Comparison of ENCODE assay signal across 2 cellular contexts in the genomic region with DNA sequence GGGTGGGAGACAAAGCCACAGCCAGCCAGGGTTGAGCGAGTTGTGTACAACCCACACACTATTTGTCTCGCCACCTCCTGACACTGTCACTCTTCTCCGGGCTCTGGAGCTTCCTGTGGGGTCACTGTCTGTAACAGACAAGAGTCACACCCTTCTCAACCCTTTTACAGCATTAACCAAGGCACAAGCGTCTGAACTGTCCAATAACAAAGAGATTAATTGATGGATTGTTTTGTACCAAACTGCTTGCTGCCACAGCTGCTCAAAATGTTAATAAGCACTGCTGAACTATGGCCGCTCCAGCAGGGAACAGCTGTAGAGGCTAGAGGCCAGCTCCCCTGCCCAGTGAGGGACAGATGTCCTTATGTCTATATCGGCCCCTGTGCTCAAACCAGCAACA.
TF ChIP-seq lines count a peak whose summit lies in the region.

No MANE protein-coding gene starts in this region.

TF ChIP-seq in SK-N-SH, 30 proteins besides CTCF, POLR2A, EP300 and RAD21 (continued from another document):
- TF ChIP-seq, protein P1, sequence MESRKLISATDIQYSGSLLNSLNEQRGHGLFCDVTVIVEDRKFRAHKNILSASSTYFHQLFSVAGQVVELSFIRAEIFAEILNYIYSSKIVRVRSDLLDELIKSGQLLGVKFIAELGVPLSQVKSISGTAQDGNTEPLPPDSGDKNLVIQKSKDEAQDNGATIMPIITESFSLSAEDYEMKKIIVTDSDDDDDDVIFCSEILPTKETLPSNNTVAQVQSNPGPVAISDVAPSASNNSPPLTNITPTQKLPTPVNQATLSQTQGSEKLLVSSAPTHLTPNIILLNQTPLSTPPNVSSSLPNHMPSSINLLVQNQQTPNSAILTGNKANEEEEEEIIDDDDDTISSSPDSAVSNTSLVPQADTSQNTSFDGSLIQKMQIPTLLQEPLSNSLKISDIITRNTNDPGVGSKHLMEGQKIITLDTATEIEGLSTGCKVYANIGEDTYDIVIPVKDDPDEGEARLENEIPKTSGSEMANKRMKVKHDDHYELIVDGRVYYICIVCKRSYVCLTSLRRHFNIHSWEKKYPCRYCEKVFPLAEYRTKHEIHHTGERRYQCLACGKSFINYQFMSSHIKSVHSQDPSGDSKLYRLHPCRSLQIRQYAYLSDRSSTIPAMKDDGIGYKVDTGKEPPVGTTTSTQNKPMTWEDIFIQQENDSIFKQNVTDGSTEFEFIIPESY (IDR thresholded peaks at IDR 0.05; ENCODE audit: borderline replicate concordance, low read depth), result no peak
- TF ChIP-seq TCF12 (IDR thresholded peaks at IDR 0.05) (no peak), MXI1 (IDR thresholded peaks at IDR 0.05; ENCODE audit: low read depth, low read length) (no peak), FOXM1 (IDR thresholded peaks at IDR 0.05; ENCODE audit: low read depth) (no peak)
- TF ChIP-seq, protein P2, sequence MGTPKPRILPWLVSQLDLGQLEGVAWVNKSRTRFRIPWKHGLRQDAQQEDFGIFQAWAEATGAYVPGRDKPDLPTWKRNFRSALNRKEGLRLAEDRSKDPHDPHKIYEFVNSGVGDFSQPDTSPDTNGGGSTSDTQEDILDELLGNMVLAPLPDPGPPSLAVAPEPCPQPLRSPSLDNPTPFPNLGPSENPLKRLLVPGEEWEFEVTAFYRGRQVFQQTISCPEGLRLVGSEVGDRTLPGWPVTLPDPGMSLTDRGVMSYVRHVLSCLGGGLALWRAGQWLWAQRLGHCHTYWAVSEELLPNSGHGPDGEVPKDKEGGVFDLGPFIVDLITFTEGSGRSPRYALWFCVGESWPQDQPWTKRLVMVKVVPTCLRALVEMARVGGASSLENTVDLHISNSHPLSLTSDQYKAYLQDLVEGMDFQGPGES (IDR thresholded peaks at IDR 0.05; ENCODE audit: low read depth, low read length), result no peak
- TF ChIP-seq, protein P3, sequence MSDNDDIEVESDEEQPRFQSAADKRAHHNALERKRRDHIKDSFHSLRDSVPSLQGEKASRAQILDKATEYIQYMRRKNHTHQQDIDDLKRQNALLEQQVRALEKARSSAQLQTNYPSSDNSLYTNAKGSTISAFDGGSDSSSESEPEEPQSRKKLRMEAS (IDR thresholded peaks at IDR 0.05; ENCODE audit: low read depth), result no peak

TF ChIP-seq in SK-N-SH treated with all-trans-retinoic acid at 6 μM for 48 hours, 23 proteins besides CTCF, POLR2A, EP300 and RAD21 (continued from another document):
- no peak for TF ChIP-seq PPARA (CRISPR knock-in tag; IDR thresholded peaks at IDR 0.05; ENCODE audit: borderline replicate concordance)
- TF ChIP-seq ZNF8 (CRISPR knock-in tag; IDR thresholded peaks at IDR 0.05), result no peak
- no peak for TF ChIP-seq OSR1 (CRISPR knock-in tag; IDR thresholded peaks at IDR 0.05)
- TF ChIP-seq ZNF70 (CRISPR knock-in tag; IDR thresholded peaks at IDR 0.05), result no peak
- no peak for TF ChIP-seq ZFP30 (CRISPR knock-in tag; IDR thresholded peaks at IDR 0.05)
- TF ChIP-seq ARNTL (CRISPR knock-in tag; IDR thresholded peaks at IDR 0.05; ENCODE audit: borderline replicate concordance, low read depth), result no peak
